In genomic region chr7:98617960-98618418, GRCh38 we compare ENCODE assay signal across 2 cellular contexts.
TF ChIP-seq lines count a peak whose summit lies in the region.

No MANE protein-coding gene starts in this region.

TF ChIP-seq in H1, 55 proteins besides CTCF, POLR2A, EP300 and RAD21:
- peak; percentile 35; the same call in 1 of the 2 replicates for TF ChIP-seq MAX (IDR thresholded peaks at IDR 0.05)
- peak; percentile 21 for TF ChIP-seq EZH2 (IDR thresholded peaks at IDR 0.05; ENCODE audit: low read depth, low read length, severe bottlenecking)
- peak; percentile 22 for TF ChIP-seq KDM4A (IDR thresholded peaks at IDR 0.05; ENCODE audit: low read depth, low read length, severe bottlenecking)
- TF ChIP-seq TAF7 (optimal IDR thresholded peaks at IDR 0.05; ENCODE audit: borderline replicate concordance, low read depth, low read length), result no peak
- TF ChIP-seq E2F6 (IDR thresholded peaks at IDR 0.05), result 0 out of 2 replicates have a peak, but pooled peaks have one; percentile 22
- no peak for TF ChIP-seq TCF12 (IDR thresholded peaks at IDR 0.05; ENCODE audit: low read depth, low read length)
- no peak for TF ChIP-seq RXRA (IDR thresholded peaks at IDR 0.05; ENCODE audit: insufficient read depth, low read depth, low read length)
- TF ChIP-seq SUZ12 (IDR thresholded peaks at IDR 0.05; ENCODE audit: low read length), result peak; percentile 56

TF ChIP-seq in neural cell, 6 proteins besides CTCF, POLR2A, EP300 and RAD21:
- TF ChIP-seq MXI1 (conservative IDR thresholded peaks at IDR 0.05; ENCODE audit: poor library complexity, severe bottlenecking) (no peak), SMC3 (conservative IDR thresholded peaks at IDR 0.05; ENCODE audit: poor library complexity) (no peak), REST (IDR thresholded peaks at IDR 0.05; ENCODE audit: borderline replicate concordance) (no peak), TAF1 (IDR thresholded peaks at IDR 0.05; ENCODE audit: low read depth) (no peak), POLR2AphosphoS5 (IDR thresholded peaks at IDR 0.05) (no peak), EZH2 (IDR thresholded peaks at IDR 0.05; ENCODE audit: borderline replicate concordance, insufficient read depth, low read length, poor library complexity, severe bottlenecking) (no peak)
